ENCODE assay signal across 8 cellular contexts in the genomic region with DNA sequence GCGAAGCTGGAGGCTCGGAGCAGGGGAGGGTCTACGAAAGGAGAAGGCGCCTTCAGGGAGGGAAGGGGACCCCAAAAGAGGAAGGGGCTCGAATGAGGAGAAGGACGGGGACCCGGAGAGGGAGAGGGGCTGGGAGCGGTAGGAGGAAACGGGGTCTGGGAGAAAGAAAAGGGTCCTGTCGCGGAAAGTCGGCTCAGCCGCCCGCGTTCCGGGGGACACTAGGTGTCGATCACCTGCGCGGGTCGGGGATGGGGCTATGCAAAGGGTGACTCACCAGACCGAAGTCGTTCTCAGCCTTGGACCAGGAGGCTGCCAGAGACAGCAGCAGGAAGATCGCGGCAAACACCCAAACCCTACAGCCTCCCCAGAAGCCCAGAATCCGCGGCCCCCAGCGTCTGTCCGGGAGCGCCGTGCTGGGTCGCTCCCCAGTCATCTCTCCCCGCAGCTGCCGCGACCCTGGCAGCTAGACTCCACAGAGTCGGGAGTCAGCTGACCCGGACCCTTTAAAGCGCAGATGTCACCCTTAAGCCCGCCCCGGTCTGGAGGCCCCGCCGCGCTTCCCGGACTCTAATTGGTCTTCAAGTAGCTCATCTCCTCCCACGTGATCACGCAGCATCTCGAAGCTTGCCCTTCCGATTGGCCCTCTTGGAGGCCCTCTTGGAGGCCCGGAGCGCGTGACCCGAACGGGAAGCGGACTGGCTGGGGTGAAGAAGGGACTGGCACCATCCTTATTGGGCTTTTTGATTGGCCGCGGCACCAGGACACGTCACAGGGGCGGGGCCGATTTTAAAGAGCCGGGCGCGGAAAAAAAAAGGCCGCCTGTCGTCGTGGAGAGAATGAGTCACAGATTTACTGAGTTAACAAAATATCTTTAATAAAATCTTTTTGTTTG. TPM values are rescaled to one million over a fixed set of nuclear protein-coding genes. Genes with fewer than 3 reads are reported as not detected.
DNase-seq lines count a peak whose midpoint lies in the region; ATAC-seq and TF ChIP-seq lines count a peak whose summit lies in the region.

A gene (minus strand): TSS at position 478 of the 892 bp plus-strand sequence. CDS start 45 bp downstream, at position 433.

- H3K27me3 ChIP-seq in left ventricle myocardium inferior (ENCODE audit: low read depth): no peaks in the 10 kb centered on the region

- H3K27ac ChIP-seq in angular gyrus (ENCODE audit: low read depth, low read length) (peak within 1 kb of the TSS; percentile 85), left ventricle myocardium inferior (replicated peaks) (peak within 1 kb of the TSS; percentile 86)

- no peaks in the 10 kb centered on the region for H3K9me3 Mint-ChIP-seq in progenitor cell of endocrine pancreas (ENCODE audit: low read depth)

- peaks cover 9% of the 10 kb centered on the region for H3K36me3 Mint-ChIP-seq in progenitor cell of endocrine pancreas (ENCODE audit: insufficient read depth)

- peak within 1 kb of the TSS; percentile 74 for H3K4me3 ChIP-seq in left ventricle myocardium inferior

- DNase-seq in NCI-H187 (lab: John Stamatoyannopoulos, UW) (peak; percentile 90 to 99), T-helper 2 cell (peak; percentile 97 to 100 (median 100)), left ventricle myocardium inferior (peak; percentile 99), progenitor cell of endocrine pancreas (ENCODE audit: low spot score, unreplicated experiment) (peak; percentile 97), ureter (ENCODE audit: low spot score) (peak; percentile 100)

- ATAC-seq in GM18498 (IDR thresholded peaks at IDR 0.05; ENCODE audit: unreplicated experiment): peak; percentile 91
- peak; percentile 95 for ATAC-seq in HG02938 (IDR thresholded peaks at IDR 0.05; ENCODE audit: unreplicated experiment)

- peaks cover 30% of the 10 kb centered on the region for H3K4me1 ChIP-seq in left ventricle myocardium inferior

- TF ChIP-seq CTCF in left ventricle myocardium inferior (IDR thresholded peaks at IDR 0.05; ENCODE audit: borderline replicate concordance) (no peak), progenitor cell of endocrine pancreas (IDR thresholded peaks at IDR 0.05; ENCODE audit: unreplicated experiment) (no peak)

- peaks cover 16% of the 10 kb centered on the region for H3K4me1 Mint-ChIP-seq in progenitor cell of endocrine pancreas (ENCODE audit: low read depth)

- H3K4me3 Mint-ChIP-seq in progenitor cell of endocrine pancreas (ENCODE audit: low read depth): peak within 1 kb of the TSS; percentile 98

- no peaks in the 10 kb centered on the region for H3K27me3 Mint-ChIP-seq in progenitor cell of endocrine pancreas

- H3K27ac Mint-ChIP-seq in progenitor cell of endocrine pancreas: peak within 1 kb of the TSS; percentile 99

- H3K9me3 ChIP-seq in left ventricle myocardium inferior (replicated peaks): no peaks in the 10 kb centered on the region

- H3K36me3 ChIP-seq in left ventricle myocardium inferior: peaks cover 31% of the 10 kb centered on the region

- intact Hi-C loops in left ventricle myocardium inferior (cut with micrococcal nuclease): no loop called here

RNA-seq across cellular contexts. Expression of the gene that starts here (rescaled TPM):
- total RNA-seq in left ventricle myocardium inferior (26.0 TPM), progenitor cell of endocrine pancreas (52.4 and 57.4 TPM in 2 replicates), ureter (29.2 TPM)

Comparison
In these comparisons a context has a peak if more than half of its experiments do, and no peak if none do; other contexts are left out.
1. Peak in every context shown above with its lines: DNase-seq, ATAC-seq, H3K4me3 ChIP-seq and H3K27ac ChIP-seq.